In genomic region chr17:17206913-17207368, GRCh38 we compare ENCODE assay signal across 8 cellular contexts. TPM values are rescaled to one million over a fixed set of nuclear protein-coding genes. Genes with fewer than 3 reads are reported as not detected.
DNase-seq lines count a peak whose midpoint lies in the region; ATAC-seq and TF ChIP-seq lines count a peak whose summit lies in the region.

No MANE protein-coding gene starts in this region.

- no peak overlapping the region for H2BK120ac ChIP-seq in mesendoderm (ENCODE audit: low read depth, low read length)

- H3K18ac ChIP-seq in mesendoderm (ENCODE audit: low read length), result no peak overlapping the region

- H3K9ac ChIP-seq in mesendoderm (ENCODE audit: low read length), result no peak overlapping the region

- intact Hi-C loops in adrenal gland (cut with DNase I), result loop anchor here in 1 of 2 donors (10.0 kb wide), 1 partner anchor 62 kb away; no protein-coding TSS in a partner anchor

- peaks cover 0 to under 1% of the 10 kb centered on the region in 2 donors for H3K36me3 ChIP-seq in adrenal gland (replicated peaks in 1 of 2)
- no peaks in the 10 kb centered on the region for H3K36me3 ChIP-seq in mesendoderm (ENCODE audit: control insufficient read depth, insufficient read depth, low read length)
- H3K36me3 ChIP-seq in urinary bladder (ENCODE audit: insufficient read depth), result no peaks in the 10 kb centered on the region

- peak; percentile 18 for DNase-seq in activated T-cell treated with anti-CD3 and anti-CD28 coated beads for 4 hours
- DNase-seq in activated T-cell treated with anti-CD3 and anti-CD28 coated beads, Interleukin-2, amount 50 U/mL, for 1 hour, result no peak
- peak in 1 of 7 donors; percentile 76 for DNase-seq in adrenal gland
- peak; percentile 22 for DNase-seq in mesendoderm
- no peak for DNase-seq in SIG-M5 (lab: John Stamatoyannopoulos, UW)

- H3K56ac ChIP-seq in mesendoderm (ENCODE audit: low read length), result no peak overlapping the region

- H3K4me1 ChIP-seq in adrenal gland (replicated peaks in 1 of 2) (peaks cover 29 to 33% of the 10 kb centered on the region in 2 donors), mesendoderm (ENCODE audit: control insufficient read depth, low read depth, low read length) (no peaks in the 10 kb centered on the region), urinary bladder (ENCODE audit: insufficient read depth) (peaks cover 3% of the 10 kb centered on the region)

- H2BK5ac ChIP-seq in mesendoderm (ENCODE audit: low read length), result no peak overlapping the region

- H2BK15ac ChIP-seq in mesendoderm (replicated peaks; ENCODE audit: low read depth), result no peak overlapping the region

- no peak overlapping the region for H3K4me2 ChIP-seq in mesendoderm (ENCODE audit: low read length)

- no peaks in the 10 kb centered on the region for H3K79me1 ChIP-seq in mesendoderm (ENCODE audit: low read length)

- no peak for ATAC-seq in GM21526 (IDR thresholded peaks at IDR 0.05; ENCODE audit: low FRiP score, unreplicated experiment)
- ATAC-seq in HG03095 (IDR thresholded peaks at IDR 0.05; ENCODE audit: unreplicated experiment), result no peak

- H3K4ac ChIP-seq in mesendoderm (ENCODE audit: low read depth, low read length), result no peak overlapping the region

- H3K4me3 ChIP-seq in adrenal gland (no peak overlapping the region), mesendoderm (ENCODE audit: low read length) (no peak overlapping the region), urinary bladder (ENCODE audit: low read depth, low read length) (no peak overlapping the region)

- H3K79me2 ChIP-seq in mesendoderm (ENCODE audit: control insufficient read depth, insufficient read depth, low read length), result no peaks in the 10 kb centered on the region

- H3K23ac ChIP-seq in mesendoderm (ENCODE audit: low read length), result no peak overlapping the region

- no peak for TF ChIP-seq CTCF in adrenal gland (IDR thresholded peaks at IDR 0.05)

- H3K27me3 ChIP-seq in adrenal gland (no peaks in the 10 kb centered on the region), mesendoderm (ENCODE audit: insufficient read depth, low read length, poor library complexity) (no peaks in the 10 kb centered on the region)

- peak overlapping the region; percentile 48 to 90 (median 85) for H3K27ac ChIP-seq in adrenal gland
- H3K27ac ChIP-seq in mesendoderm (ENCODE audit: low read depth, low read length), result no peak overlapping the region
- peak overlapping the region; percentile 89 for H3K27ac ChIP-seq in urinary bladder (ENCODE audit: low read depth)

- H4K8ac ChIP-seq in mesendoderm (ENCODE audit: low read depth, low read length), result no peak overlapping the region

- no peak overlapping the region for H4K5ac ChIP-seq in mesendoderm (ENCODE audit: low read length)

- 35 to 45% (median 40%) methylated on average over 16 of the region's 16 CpGs for WGBS in adrenal gland, 4 donors
- no CpG with 5 or more reads among the region's 16 CpGs for WGBS in mesendoderm (ENCODE audit: extremely low coverage, insufficient coverage, low lambda C conversion rate)
- WGBS in urinary bladder, result 37% methylated on average over 16 of the region's 16 CpGs

- TF ChIP-seq POLR2A in adrenal gland (IDR thresholded peaks at IDR 0.05), result peak in 1 of 2 donors; percentile 24

- no peak overlapping the region for H2AK5ac ChIP-seq in mesendoderm (ENCODE audit: low read length)

- H3K9me3 ChIP-seq in adrenal gland (replicated peaks in 1 of 3), result no peaks in the 10 kb centered on the region

RNA-seq across cellular contexts. Expression of gene PLD6, which starts 0.8 kb away (rescaled TPM):
- total RNA-seq in adrenal gland (10 to 100 TPM in 1 of 8 donors, 1 to 10 TPM in 7; 1.9 to 14.2 (median 3.7) TPM), urinary bladder (2.8 TPM)
- polyA plus RNA-seq in adrenal gland (1 to 10 TPM; 3.1 to 5.1 (median 3.1) TPM), urinary bladder (5.1 TPM)
- polyA plus RNA-seq in mesendoderm (2013, experiment 1 of 2), result 0.01 TPM
- 0.01 TPM for polyA plus RNA-seq in mesendoderm (2013, experiment 2 of 2)

RNA-seq across cellular contexts. Expression of gene FLCN, which starts 30.0 kb away (rescaled TPM):
- total RNA-seq in adrenal gland (100 to 1,000 TPM in 1 of 8 donors, 10 to 100 TPM in 7; 27.2 to 101 (median 40.0) TPM), urinary bladder (31.3 TPM)
- polyA plus RNA-seq in adrenal gland (10 to 100 TPM; 10.2 to 45.5 (median 11.9) TPM), urinary bladder (35.9 TPM)
- polyA plus RNA-seq in mesendoderm (2013, experiment 1 of 2), result 7.8 TPM
- polyA plus RNA-seq in mesendoderm (2013, experiment 2 of 2), result 7.5 TPM

Comparison
In these comparisons a context has a peak if more than half of its experiments do, and no peak if none do; other contexts are left out.
1. DNase-seq: peak in activated T-cell treated with anti-CD3 and anti-CD28 coated beads for 4 hours (single experiment) and mesendoderm (single experiment); none in activated T-cell treated with anti-CD3 and anti-CD28 coated beads, Interleukin-2, amount 50 U/mL, for 1 hour (single experiment) and SIG-M5 (single experiment).